3 cellular contexts compared by ENCODE assay signal in the genomic region with DNA sequence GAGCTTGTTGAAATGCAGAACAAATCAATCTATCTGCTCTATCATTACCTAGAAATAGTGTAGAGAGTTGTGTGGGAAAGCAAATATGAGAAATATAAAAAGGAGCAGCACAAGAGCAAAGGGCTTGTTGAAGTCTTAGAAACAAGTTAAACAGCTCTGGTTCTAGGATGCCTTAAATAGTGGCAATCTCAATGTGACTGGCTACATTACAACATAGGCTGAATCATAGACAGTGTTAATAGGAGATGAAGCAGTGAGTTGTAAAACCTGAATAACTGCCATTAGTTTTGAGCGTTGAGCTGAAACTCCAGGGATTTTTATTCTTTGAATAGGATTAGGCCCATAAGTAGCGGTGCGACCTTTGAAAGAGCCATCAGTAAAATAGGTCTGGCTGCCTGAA.
DNase-seq lines count a peak whose midpoint lies in the region; ATAC-seq, FAIRE-seq and TF ChIP-seq lines count a peak whose summit lies in the region.
"Not testable (repeated sequence)": the region's sequence is repeated elsewhere in the genome, so short reads cannot be mapped to it uniquely, and the experiment has no call there.

No MANE protein-coding gene starts in this region.

- not testable (repeated sequence) for H3K36me3 ChIP-seq in RWPE2 (ENCODE audit: low read depth); endothelial cell of umbilical vein (ENCODE audit: control insufficient read depth in 2 of 2, extremely low read depth in 1 of 2, insufficient read depth in 2 of 2, low read length in 2 of 2)

- POLR2A ChIA-PET in endothelial cell of umbilical vein (lab: Charles Lee): not testable (repeated sequence)

- not testable (repeated sequence) for H3K9me3 ChIP-seq in RWPE2 (ENCODE audit: severe bottlenecking); endothelial cell of umbilical vein (replicated peaks; ENCODE audit: control insufficient read depth, insufficient read depth, low read length)

- not testable (repeated sequence) for DNase-seq in RCC 7860 (ENCODE audit: low spot score); RWPE2 (ENCODE audit: low spot score); endothelial cell of umbilical vein (ENCODE audit: low read depth, low spot score)

- peak; percentile 92 for ATAC-seq in RWPE2 (ENCODE audit: low read depth)

- not testable (repeated sequence) for TF ChIP-seq CTCF in RWPE2 (IDR thresholded peaks at IDR 0.05; ENCODE audit: poor library complexity, severe bottlenecking); endothelial cell of umbilical vein (IDR thresholded peaks at IDR 0.05; ENCODE audit: extremely low read depth in 1 of 2, insufficient read depth in 1 of 2, low read depth in 1 of 2, low read length in 2 of 2)

- not testable (repeated sequence) for H3K4me3 ChIP-seq in RWPE2 (ENCODE audit: severe bottlenecking); endothelial cell of umbilical vein (replicated peaks in 1 of 3; ENCODE audit: insufficient read depth in 1 of 3, low read depth in 1 of 3, low read length in 3 of 3)

- not testable (repeated sequence) for H3K4me1 ChIP-seq in RWPE2 (ENCODE audit: insufficient read depth, poor library complexity, severe bottlenecking); endothelial cell of umbilical vein (ENCODE audit: control insufficient read depth, extremely low read depth, insufficient read depth, low read length)

- not testable (repeated sequence) for BruUV-seq in endothelial cell of umbilical vein (replicated peaks; lab: Mats Ljungman, UMichigan)

- H3K27me3 ChIP-seq in RWPE2 (ENCODE audit: insufficient read depth, poor library complexity, severe bottlenecking); endothelial cell of umbilical vein (ENCODE audit: control insufficient read depth in 2 of 2, insufficient read depth in 2 of 2, low read length in 2 of 2): not testable (repeated sequence)

- not testable (repeated sequence) for H3K4me2 ChIP-seq in endothelial cell of umbilical vein (ENCODE audit: insufficient read depth, low read length)

- dilution Hi-C loops in endothelial cell of umbilical vein (cut with MboI; ENCODE audit: extremely low pct_ligation_motif_present, low sequenced_read_pairs): not testable (repeated sequence)

- not testable (repeated sequence) for H4K20me1 ChIP-seq in endothelial cell of umbilical vein (replicated peaks; ENCODE audit: control insufficient read depth, extremely low read depth, insufficient read depth, low read length)

- not testable (repeated sequence) for H3K79me2 ChIP-seq in endothelial cell of umbilical vein (ENCODE audit: control insufficient read depth, insufficient read depth, low read length)

- H3K9me1 ChIP-seq in endothelial cell of umbilical vein (replicated peaks; ENCODE audit: control insufficient read depth, extremely low read depth, insufficient read depth, low read length): not testable (repeated sequence)

- not testable (repeated sequence) for H3K27ac ChIP-seq in RWPE2 (ENCODE audit: poor library complexity, severe bottlenecking); endothelial cell of umbilical vein (ENCODE audit: insufficient read depth, low read depth, low read length)

- not testable (repeated sequence) for H3K9ac ChIP-seq in endothelial cell of umbilical vein (replicated peaks; ENCODE audit: extremely low read depth, insufficient read depth, low read length)

- intact Hi-C loops in endothelial cell of umbilical vein (cut with micrococcal nuclease): not testable (repeated sequence)

- H2AFZ ChIP-seq in endothelial cell of umbilical vein (ENCODE audit: low read depth, low read length): not testable (repeated sequence)

- CTCF ChIA-PET in endothelial cell of umbilical vein (lab: Charles Lee): not testable (repeated sequence)

- TF ChIP-seq POLR2A in endothelial cell of umbilical vein (IDR thresholded peaks at IDR 0.05; ENCODE audit: low read depth, low read length): not testable (repeated sequence)

- peak; percentile 92 for FAIRE-seq in RCC 7860 (lab: Jason Lieb, UNC)
- peak; percentile 42 for FAIRE-seq in endothelial cell of umbilical vein (lab: Jason Lieb, UNC)
